Comparison of ENCODE assay signal across 1 cellular context in genomic region chr9:136867480-136867879, GRCh38.
TF ChIP-seq lines count a peak whose summit lies in the region.

No MANE protein-coding gene starts in this region.

TF ChIP-seq in GM23338, 12 proteins besides CTCF, POLR2A, EP300 and RAD21 (continued from another document):
- TF ChIP-seq ZNF462 (CRISPR knock-in tag; IDR thresholded peaks at IDR 0.05) (no peak), STAT1 (IDR thresholded peaks at IDR 0.05; ENCODE audit: unreplicated experiment) (no peak)
